1 cellular context compared by ENCODE assay signal in the genomic region with DNA sequence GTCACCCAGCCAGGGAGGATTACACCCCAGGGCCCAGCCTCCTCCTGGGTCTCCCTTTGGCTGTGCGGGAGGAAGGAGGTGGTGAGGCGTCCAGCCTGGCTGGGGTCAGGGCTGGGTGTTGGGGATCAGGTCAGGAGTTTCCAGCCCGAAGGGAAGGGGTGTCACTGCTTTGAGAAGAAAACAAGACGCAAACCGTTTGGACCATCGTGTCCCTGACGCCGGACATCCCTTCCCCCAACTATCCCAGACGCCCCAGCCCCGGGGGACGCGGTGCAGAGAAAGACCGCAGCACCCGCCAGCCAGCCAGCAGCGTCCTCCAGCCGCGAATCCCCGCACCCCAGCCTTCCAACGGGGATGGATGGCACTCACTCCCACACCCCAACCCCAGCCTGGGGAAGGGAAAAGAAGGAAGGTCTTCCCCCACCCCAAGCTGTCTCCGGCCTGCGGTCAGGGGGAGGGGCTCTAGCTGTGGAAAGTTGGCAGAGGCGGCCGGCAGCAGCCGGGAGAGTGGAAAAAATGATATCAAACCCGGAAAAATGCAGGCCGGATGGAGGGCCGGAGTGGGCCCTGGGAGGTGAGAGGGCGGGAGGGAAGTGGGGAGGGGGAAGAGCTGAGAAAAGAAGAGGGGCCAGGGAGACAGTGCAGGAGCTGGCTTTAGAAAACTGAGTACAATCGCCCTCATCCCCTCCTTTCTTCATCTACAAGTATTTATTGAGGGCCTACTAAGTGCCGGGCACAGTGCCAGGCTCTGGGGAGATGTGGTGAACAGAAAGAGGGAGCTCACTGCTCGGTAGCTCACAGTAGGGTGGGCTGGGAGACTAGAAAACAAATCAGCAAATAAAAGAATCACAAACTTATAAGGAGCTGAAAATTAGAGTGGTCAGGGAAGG.
TF ChIP-seq lines count a peak whose summit lies in the region.

No MANE protein-coding gene starts in this region.

TF ChIP-seq in K562, 482 proteins besides CTCF, POLR2A, EP300 and RAD21 (continued from another document and continues in another):
- TF ChIP-seq, protein P1, sequence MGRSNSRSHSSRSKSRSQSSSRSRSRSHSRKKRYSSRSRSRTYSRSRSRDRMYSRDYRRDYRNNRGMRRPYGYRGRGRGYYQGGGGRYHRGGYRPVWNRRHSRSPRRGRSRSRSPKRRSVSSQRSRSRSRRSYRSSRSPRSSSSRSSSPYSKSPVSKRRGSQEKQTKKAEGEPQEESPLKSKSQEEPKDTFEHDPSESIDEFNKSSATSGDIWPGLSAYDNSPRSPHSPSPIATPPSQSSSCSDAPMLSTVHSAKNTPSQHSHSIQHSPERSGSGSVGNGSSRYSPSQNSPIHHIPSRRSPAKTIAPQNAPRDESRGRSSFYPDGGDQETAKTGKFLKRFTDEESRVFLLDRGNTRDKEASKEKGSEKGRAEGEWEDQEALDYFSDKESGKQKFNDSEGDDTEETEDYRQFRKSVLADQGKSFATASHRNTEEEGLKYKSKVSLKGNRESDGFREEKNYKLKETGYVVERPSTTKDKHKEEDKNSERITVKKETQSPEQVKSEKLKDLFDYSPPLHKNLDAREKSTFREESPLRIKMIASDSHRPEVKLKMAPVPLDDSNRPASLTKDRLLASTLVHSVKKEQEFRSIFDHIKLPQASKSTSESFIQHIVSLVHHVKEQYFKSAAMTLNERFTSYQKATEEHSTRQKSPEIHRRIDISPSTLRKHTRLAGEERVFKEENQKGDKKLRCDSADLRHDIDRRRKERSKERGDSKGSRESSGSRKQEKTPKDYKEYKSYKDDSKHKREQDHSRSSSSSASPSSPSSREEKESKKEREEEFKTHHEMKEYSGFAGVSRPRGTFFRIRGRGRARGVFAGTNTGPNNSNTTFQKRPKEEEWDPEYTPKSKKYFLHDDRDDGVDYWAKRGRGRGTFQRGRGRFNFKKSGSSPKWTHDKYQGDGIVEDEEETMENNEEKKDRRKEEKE (IDR thresholded peaks at IDR 0.05; ENCODE audit: borderline replicate concordance in 1 of 2, control insufficient read depth in 1 of 2, low read depth in 2 of 2, low read length in 1 of 2) = no peak
- TF ChIP-seq RBBP5 (IDR thresholded peaks at IDR 0.05; ENCODE audit: borderline replicate concordance, insufficient read depth, low read length, poor library complexity, severe bottlenecking) (no peak), SMAD3 (CRISPR knock-in tag; conservative IDR thresholded peaks at IDR 0.05) (no peak), BMI1 (IDR thresholded peaks at IDR 0.05; ENCODE audit: low read length) (no peak), NRF1 (conservative IDR thresholded peaks at IDR 0.05 in 1 of 2, IDR thresholded peaks at IDR 0.05 in 1 of 2) (no peak), SRSF1 (IDR thresholded peaks at IDR 0.05; ENCODE audit: low read depth, low read length) (no peak), PHF8 (IDR thresholded peaks at IDR 0.05; ENCODE audit: borderline replicate concordance, low read length) (no peak), ZNF311 (CRISPR knock-in tag; IDR thresholded peaks at IDR 0.05) (no peak), PTRF (tag; IDR thresholded peaks at IDR 0.05) (no peak), SIN3B (IDR thresholded peaks at IDR 0.05; ENCODE audit: low read depth) (no peak), OTX1 (CRISPR knock-in tag; IDR thresholded peaks at IDR 0.05) (no peak), KLF13 (tag; IDR thresholded peaks at IDR 0.05; ENCODE audit: borderline replicate concordance, low read depth) (no peak), RFX5 (IDR thresholded peaks at IDR 0.05; ENCODE audit: low read depth, low read length) (no peak), ESRRA (IDR thresholded peaks at IDR 0.05; ENCODE audit: borderline replicate concordance, low read depth) (peak; percentile 38; the same call in 1 of the 2 replicates), ARNT (IDR thresholded peaks at IDR 0.05) (no peak), NCOA1 (IDR thresholded peaks at IDR 0.05; ENCODE audit: low read depth) (no peak), CHD2 (IDR thresholded peaks at IDR 0.05; ENCODE audit: low read depth, low read length) (no peak), POLR2AphosphoS5 (IDR thresholded peaks at IDR 0.05; ENCODE audit: control insufficient read depth, insufficient read depth, low read depth, low read length) (no peak), NFIC (IDR thresholded peaks at IDR 0.05) (peak; percentile 59; the same call in 1 of the 2 replicates), HMGN3 (IDR thresholded peaks at IDR 0.05; ENCODE audit: borderline replicate concordance, extremely low read depth, insufficient read length, low read depth, low read length) (peak; percentile 35), COPS2 (conservative IDR thresholded peaks at IDR 0.05) (no peak), ARID1B (IDR thresholded peaks at IDR 0.05) (0 out of 2 replicates have a peak, but pooled peaks have one; percentile 27), NCOA2 (IDR thresholded peaks at IDR 0.05; ENCODE audit: partially characterized antibody in 2 of 2) (no peak), MAZ (CRISPR knock-in tag; conservative IDR thresholded peaks at IDR 0.05 in 1 of 2, IDR thresholded peaks at IDR 0.05 in 1 of 2) (peak; percentile 25 to 54; a peak in 2 of 4 replicates), IFI16 (CRISPR knock-in tag; IDR thresholded peaks at IDR 0.05) (no peak), ZNF589 (CRISPR knock-in tag; IDR thresholded peaks at IDR 0.05; ENCODE audit: low read depth) (no peak), GABPA (tag; conservative IDR thresholded peaks at IDR 0.05; ENCODE audit: low read depth) (peak; percentile 57), SAFB (IDR thresholded peaks at IDR 0.05; ENCODE audit: borderline replicate concordance, low read depth, low read length) (no peak)
- TF ChIP-seq, protein P2, sequence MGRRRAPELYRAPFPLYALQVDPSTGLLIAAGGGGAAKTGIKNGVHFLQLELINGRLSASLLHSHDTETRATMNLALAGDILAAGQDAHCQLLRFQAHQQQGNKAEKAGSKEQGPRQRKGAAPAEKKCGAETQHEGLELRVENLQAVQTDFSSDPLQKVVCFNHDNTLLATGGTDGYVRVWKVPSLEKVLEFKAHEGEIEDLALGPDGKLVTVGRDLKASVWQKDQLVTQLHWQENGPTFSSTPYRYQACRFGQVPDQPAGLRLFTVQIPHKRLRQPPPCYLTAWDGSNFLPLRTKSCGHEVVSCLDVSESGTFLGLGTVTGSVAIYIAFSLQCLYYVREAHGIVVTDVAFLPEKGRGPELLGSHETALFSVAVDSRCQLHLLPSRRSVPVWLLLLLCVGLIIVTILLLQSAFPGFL (CRISPR knock-in tag; IDR thresholded peaks at IDR 0.05) = no peak
- TF ChIP-seq, protein P3, sequence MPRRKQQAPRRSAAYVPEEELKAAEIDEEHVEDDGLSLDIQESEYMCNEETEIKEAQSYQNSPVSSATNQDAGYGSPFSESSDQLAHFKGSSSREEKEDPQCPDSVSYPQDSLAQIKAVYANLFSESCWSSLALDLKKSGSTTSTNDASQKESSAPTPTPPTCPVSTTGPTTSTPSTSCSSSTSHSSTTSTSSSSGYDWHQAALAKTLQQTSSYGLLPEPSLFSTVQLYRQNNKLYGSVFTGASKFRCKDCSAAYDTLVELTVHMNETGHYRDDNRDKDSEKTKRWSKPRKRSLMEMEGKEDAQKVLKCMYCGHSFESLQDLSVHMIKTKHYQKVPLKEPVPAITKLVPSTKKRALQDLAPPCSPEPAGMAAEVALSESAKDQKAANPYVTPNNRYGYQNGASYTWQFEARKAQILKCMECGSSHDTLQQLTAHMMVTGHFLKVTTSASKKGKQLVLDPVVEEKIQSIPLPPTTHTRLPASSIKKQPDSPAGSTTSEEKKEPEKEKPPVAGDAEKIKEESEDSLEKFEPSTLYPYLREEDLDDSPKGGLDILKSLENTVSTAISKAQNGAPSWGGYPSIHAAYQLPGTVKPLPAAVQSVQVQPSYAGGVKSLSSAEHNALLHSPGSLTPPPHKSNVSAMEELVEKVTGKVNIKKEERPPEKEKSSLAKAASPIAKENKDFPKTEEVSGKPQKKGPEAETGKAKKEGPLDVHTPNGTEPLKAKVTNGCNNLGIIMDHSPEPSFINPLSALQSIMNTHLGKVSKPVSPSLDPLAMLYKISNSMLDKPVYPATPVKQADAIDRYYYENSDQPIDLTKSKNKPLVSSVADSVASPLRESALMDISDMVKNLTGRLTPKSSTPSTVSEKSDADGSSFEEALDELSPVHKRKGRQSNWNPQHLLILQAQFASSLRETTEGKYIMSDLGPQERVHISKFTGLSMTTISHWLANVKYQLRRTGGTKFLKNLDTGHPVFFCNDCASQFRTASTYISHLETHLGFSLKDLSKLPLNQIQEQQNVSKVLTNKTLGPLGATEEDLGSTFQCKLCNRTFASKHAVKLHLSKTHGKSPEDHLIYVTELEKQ (CRISPR knock-in tag; IDR thresholded peaks at IDR 0.05) = no peak
- TF ChIP-seq, protein P4, sequence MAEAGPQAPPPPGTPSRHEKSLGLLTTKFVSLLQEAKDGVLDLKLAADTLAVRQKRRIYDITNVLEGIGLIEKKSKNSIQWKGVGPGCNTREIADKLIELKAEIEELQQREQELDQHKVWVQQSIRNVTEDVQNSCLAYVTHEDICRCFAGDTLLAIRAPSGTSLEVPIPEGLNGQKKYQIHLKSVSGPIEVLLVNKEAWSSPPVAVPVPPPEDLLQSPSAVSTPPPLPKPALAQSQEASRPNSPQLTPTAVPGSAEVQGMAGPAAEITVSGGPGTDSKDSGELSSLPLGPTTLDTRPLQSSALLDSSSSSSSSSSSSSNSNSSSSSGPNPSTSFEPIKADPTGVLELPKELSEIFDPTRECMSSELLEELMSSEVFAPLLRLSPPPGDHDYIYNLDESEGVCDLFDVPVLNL (CRISPR knock-in tag; IDR thresholded peaks at IDR 0.05; ENCODE audit: low read depth) = no peak
- TF ChIP-seq, protein P5, sequence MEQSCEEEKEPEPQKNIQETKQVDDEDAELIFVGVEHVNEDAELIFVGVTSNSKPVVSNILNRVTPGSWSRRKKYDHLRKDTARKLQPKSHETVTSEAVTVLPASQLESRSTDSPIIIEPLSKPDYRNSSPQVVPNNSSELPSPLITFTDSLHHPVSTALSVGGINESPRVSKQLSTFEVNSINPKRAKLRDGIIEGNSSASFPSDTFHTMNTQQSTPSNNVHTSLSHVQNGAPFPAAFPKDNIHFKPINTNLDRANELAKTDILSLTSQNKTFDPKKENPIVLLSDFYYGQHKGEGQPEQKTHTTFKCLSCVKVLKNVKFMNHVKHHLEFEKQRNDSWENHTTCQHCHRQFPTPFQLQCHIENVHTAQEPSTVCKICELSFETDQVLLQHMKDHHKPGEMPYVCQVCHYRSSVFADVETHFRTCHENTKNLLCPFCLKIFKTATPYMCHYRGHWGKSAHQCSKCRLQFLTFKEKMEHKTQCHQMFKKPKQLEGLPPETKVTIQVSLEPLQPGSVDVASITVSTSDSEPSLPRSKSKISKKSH (CRISPR knock-in tag; IDR thresholded peaks at IDR 0.05) = no peak
- TF ChIP-seq, protein P6, sequence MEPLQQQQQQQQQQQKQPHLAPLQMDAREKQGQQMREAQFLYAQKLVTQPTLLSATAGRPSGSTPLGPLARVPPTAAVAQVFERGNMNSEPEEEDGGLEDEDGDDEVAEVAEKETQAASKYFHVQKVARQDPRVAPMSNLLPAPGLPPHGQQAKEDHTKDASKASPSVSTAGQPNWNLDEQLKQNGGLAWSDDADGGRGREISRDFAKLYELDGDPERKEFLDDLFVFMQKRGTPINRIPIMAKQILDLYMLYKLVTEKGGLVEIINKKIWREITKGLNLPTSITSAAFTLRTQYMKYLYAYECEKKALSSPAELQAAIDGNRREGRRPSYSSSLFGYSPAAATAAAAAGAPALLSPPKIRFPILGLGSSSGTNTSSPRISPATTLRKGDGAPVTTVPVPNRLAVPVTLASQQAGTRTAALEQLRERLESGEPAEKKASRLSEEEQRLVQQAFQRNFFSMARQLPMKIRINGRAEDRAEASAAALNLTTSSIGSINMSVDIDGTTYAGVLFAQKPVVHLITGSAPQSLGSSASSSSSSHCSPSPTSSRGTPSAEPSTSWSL (CRISPR knock-in tag; IDR thresholded peaks at IDR 0.05; ENCODE audit: borderline replicate concordance) = no peak
- TF ChIP-seq, protein P7, sequence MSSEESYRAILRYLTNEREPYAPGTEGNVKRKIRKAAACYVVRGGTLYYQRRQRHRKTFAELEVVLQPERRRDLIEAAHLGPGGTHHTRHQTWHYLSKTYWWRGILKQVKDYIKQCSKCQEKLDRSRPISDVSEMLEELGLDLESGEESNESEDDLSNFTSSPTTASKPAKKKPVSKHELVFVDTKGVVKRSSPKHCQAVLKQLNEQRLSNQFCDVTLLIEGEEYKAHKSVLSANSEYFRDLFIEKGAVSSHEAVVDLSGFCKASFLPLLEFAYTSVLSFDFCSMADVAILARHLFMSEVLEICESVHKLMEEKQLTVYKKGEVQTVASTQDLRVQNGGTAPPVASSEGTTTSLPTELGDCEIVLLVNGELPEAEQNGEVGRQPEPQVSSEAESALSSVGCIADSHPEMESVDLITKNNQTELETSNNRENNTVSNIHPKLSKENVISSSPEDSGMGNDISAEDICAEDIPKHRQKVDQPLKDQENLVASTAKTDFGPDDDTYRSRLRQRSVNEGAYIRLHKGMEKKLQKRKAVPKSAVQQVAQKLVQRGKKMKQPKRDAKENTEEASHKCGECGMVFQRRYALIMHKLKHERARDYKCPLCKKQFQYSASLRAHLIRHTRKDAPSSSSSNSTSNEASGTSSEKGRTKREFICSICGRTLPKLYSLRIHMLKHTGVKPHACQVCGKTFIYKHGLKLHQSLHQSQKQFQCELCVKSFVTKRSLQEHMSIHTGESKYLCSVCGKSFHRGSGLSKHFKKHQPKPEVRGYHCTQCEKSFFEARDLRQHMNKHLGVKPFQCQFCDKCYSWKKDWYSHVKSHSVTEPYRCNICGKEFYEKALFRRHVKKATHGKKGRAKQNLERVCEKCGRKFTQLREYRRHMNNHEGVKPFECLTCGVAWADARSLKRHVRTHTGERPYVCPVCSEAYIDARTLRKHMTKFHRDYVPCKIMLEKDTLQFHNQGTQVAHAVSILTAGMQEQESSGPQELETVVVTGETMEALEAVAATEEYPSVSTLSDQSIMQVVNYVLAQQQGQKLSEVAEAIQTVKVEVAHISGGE (CRISPR knock-in tag; IDR thresholded peaks at IDR 0.05) = no peak
- TF ChIP-seq, protein P8, sequence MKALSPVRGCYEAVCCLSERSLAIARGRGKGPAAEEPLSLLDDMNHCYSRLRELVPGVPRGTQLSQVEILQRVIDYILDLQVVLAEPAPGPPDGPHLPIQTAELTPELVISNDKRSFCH (CRISPR knock-in tag; IDR thresholded peaks at IDR 0.05) = no peak
- TF ChIP-seq, protein P8 (tag; IDR thresholded peaks at IDR 0.05) = no peak
- TF ChIP-seq, protein P9, sequence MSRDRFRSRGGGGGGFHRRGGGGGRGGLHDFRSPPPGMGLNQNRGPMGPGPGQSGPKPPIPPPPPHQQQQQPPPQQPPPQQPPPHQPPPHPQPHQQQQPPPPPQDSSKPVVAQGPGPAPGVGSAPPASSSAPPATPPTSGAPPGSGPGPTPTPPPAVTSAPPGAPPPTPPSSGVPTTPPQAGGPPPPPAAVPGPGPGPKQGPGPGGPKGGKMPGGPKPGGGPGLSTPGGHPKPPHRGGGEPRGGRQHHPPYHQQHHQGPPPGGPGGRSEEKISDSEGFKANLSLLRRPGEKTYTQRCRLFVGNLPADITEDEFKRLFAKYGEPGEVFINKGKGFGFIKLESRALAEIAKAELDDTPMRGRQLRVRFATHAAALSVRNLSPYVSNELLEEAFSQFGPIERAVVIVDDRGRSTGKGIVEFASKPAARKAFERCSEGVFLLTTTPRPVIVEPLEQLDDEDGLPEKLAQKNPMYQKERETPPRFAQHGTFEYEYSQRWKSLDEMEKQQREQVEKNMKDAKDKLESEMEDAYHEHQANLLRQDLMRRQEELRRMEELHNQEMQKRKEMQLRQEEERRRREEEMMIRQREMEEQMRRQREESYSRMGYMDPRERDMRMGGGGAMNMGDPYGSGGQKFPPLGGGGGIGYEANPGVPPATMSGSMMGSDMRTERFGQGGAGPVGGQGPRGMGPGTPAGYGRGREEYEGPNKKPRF (IDR thresholded peaks at IDR 0.05; ENCODE audit: low read depth, low read length) = no peak
